In the genomic region with DNA sequence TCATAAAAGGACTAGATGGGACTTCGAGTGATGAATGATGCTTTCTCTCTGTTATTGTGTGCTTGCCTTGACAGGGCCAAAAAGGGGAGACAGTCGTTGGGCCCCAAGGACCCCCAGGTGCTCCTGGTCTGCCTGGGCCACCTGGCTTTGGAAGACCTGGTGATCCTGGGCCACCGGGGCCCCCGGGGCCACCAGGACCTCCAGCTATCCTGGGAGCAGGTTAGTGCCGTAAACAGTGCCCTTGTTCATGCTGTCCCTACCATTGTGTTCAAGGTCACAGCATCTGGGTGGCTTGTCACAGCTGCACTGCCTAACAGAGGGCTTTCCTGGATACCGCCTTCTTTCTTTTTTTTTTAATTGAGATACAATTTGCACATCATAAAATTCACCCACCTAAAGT, we compare ENCODE assay signal across 21 cellular contexts. TPM values are rescaled to one million over a fixed set of nuclear protein-coding genes. Genes with fewer than 3 reads are reported as not detected.
DNase-seq lines count a peak whose midpoint lies in the region; ATAC-seq, FAIRE-seq and TF ChIP-seq lines count a peak whose summit lies in the region.
"Had no signal": no experiment of that assay in that cellular context is flagged by ENCODE, and none has a peak within 500 bp of the region (broad histone marks: within the 10 kb centered on the region; RNA-seq: fewer than 3 reads in every experiment).

No MANE protein-coding gene starts in this region.

- H2BK120ac ChIP-seq in mesenchymal stem cell (ENCODE audit: low read depth, low read length) = peak overlapping the region; percentile 9

- H3K79me1 ChIP-seq in mesenchymal stem cell (replicated peaks; ENCODE audit: low read length, poor library complexity, severe bottlenecking) = no peaks in the 10 kb centered on the region

- H2AK5ac ChIP-seq in mesenchymal stem cell (ENCODE audit: low read length, severe bottlenecking) = peak overlapping the region; percentile 79

- peak overlapping the region; percentile 80 for H4K91ac ChIP-seq in mesenchymal stem cell (ENCODE audit: low read length)

- H3K36me3 ChIP-seq in astrocyte (ENCODE audit: insufficient read depth, low read length) = no peaks in the 10 kb centered on the region
- H3K36me3 ChIP-seq in mesenchymal stem cell (ENCODE audit: control insufficient read depth in 1 of 2, insufficient read depth in 2 of 2, low read depth in 1 of 2, low read length in 2 of 2) = peaks cover 0 to 19% of the 10 kb centered on the region in 2 experiments
- H3K36me3 ChIP-seq in HepG2 (replicated peaks in 1 of 2; ENCODE audit: control insufficient read depth in 1 of 2, insufficient read depth in 2 of 2, low read length in 2 of 2) = no peaks in the 10 kb centered on the region
- H3K36me3 ChIP-seq: SJCRH30 had no signal

- FAIRE-seq in astrocyte (lab: Jason Lieb, UNC) = no peak
- no peak for FAIRE-seq in HepG2 (lab: Jason Lieb, UNC)
- FAIRE-seq: A549, GM12878, GM18507 had no signal

- no peak for ATAC-seq in activated T-cell treated with anti-CD3 and anti-CD28 coated beads, Interleukin-2, amount 50 U/mL, for 72 hours (replicated peaks in 1 of 2)
- no peak for ATAC-seq in activated T-cell treated with anti-CD3 and anti-CD28 coated beads, Interleukin-2, amount 50 U/mL, for 4 hours
- no peak for ATAC-seq in stimulated activated memory B cell treated with anti-CD40 and anti-IgM and Interleukin-4, amounts not matched to agents 10 μg/mL and 1 μg/mL and 100 μg/mL, for 72 hours
- no peak for ATAC-seq in HepG2
- ATAC-seq: GM12878 had no signal

- H2BK5ac ChIP-seq in mesenchymal stem cell (ENCODE audit: low read depth, low read length, poor library complexity, severe bottlenecking) = no peak overlapping the region

- no peak for TF ChIP-seq CTCF in astrocyte (IDR thresholded peaks at IDR 0.05; ENCODE audit: insufficient read depth, low read depth, low read length)
- no peak for TF ChIP-seq CTCF in HepG2 (CRISPR knock-in tag; IDR thresholded peaks at IDR 0.05)

- H3K4me2 ChIP-seq in astrocyte (ENCODE audit: low read length) = no peak overlapping the region
- H3K4me2 ChIP-seq in mesenchymal stem cell (ENCODE audit: low read length, poor library complexity, severe bottlenecking) = no peak overlapping the region
- no peak overlapping the region for H3K4me2 ChIP-seq in HepG2 (ENCODE audit: low read depth, low read length)

- H3K9me3 ChIP-seq in astrocyte (ENCODE audit: insufficient read depth, low read depth, low read length) (no peaks in the 10 kb centered on the region), mesenchymal stem cell (ENCODE audit: control insufficient read depth, low read length) (no peaks in the 10 kb centered on the region), HepG2 (ENCODE audit: low read length) (no peaks in the 10 kb centered on the region)
- H3K9me3 ChIP-seq: A549, SJCRH30 had no signal

- no peak for TF ChIP-seq RAD21 in HepG2 (CRISPR knock-in tag; IDR thresholded peaks at IDR 0.05)

- H3K79me2 ChIP-seq in astrocyte (ENCODE audit: insufficient read depth, low read length) = no peaks in the 10 kb centered on the region
- H3K79me2 ChIP-seq in HepG2 (ENCODE audit: insufficient read depth, low read length) = no peaks in the 10 kb centered on the region

- H2BK12ac ChIP-seq in mesenchymal stem cell (ENCODE audit: low read length in 2 of 2) = peak overlapping the region; percentile 59 to 65

- no peak overlapping the region for H3K23ac ChIP-seq in mesenchymal stem cell (ENCODE audit: low read length in 2 of 2)

- H3K27me3 ChIP-seq in astrocyte (ENCODE audit: insufficient read depth, low read length) (no peaks in the 10 kb centered on the region), mesenchymal stem cell (ENCODE audit: control insufficient read depth in 1 of 2, insufficient read depth in 1 of 2, low read length in 2 of 2) (no peaks in the 10 kb centered on the region), HepG2 (ENCODE audit: control insufficient read depth in 1 of 2, insufficient read depth in 2 of 2, low read length in 2 of 2) (peaks cover 0 to 6% of the 10 kb centered on the region in 2 experiments; a peak in 2 of 5 replicates)
- H3K27me3 ChIP-seq: SJCRH30 had no signal

- no peak overlapping the region for H4K8ac ChIP-seq in mesenchymal stem cell (ENCODE audit: low read length)

- H3K36me3 Mint-ChIP-seq in activated T-cell treated with anti-CD3 and anti-CD28 coated beads, Interleukin-2, amount 50 U/mL, for 72 hours (ENCODE audit: insufficient read depth in 2 of 2) = peaks cover 5 to 7% of the 10 kb centered on the region in 2 donors
- no peaks in the 10 kb centered on the region for H3K36me3 Mint-ChIP-seq in activated T-cell treated with anti-CD3 and anti-CD28 coated beads, Interleukin-2, amount 50 U/mL, for 4 hours (ENCODE audit: insufficient read depth)
- peaks cover 7% of the 10 kb centered on the region for H3K36me3 Mint-ChIP-seq in astrocyte (ENCODE audit: low read depth, unreplicated experiment)
- H3K36me3 Mint-ChIP-seq in stimulated activated memory B cell treated with anti-CD40 and anti-IgM and Interleukin-4, amounts not matched to agents 10 μg/mL and 1 μg/mL and 100 μg/mL, for 72 hours = no peaks in the 10 kb centered on the region

- CTCF ChIA-PET in HepG2 (lab: Yijun Ruan, JAX; ENCODE audit: low intra/inter-chr PET ratio, low total read pairs) = no interaction called here

- DNase-seq in activated T-cell treated with anti-CD3 and anti-CD28 coated beads, Interleukin-2, amount 50 U/mL, for 72 hours = no peak
- no peak for DNase-seq in activated T-cell treated with anti-CD3 and anti-CD28 coated beads, Interleukin-2, amount 50 U/mL, for 4 hours
- DNase-seq in astrocyte (ENCODE audit: low read depth) (no peak), mesenchymal stem cell (no peak), HepG2 (ENCODE audit: low spot score) (no peak), iPS-NIHi11 (ENCODE audit: low spot score) (no peak), pons (ENCODE audit: low spot score) (no peak)
- DNase-seq: C1 segment of cervical spinal cord; DMS 273 treated with DMSO at 0.1 percent for 48 hours; GDM1; H7; NCI-H1417; NCI-H187 treated with DMSO at 0.1 percent for 48 hours; NK-92 treated with Interleukin-12 subunit alpha and Interleukin-12 subunit beta, amount 100 ng/mL, for 24 hours; OCI-M1; SJCRH30 had no signal

- no peak overlapping the region for H2BK15ac ChIP-seq in mesenchymal stem cell (ENCODE audit: low read depth, poor library complexity, severe bottlenecking)

- H3K14ac ChIP-seq in mesenchymal stem cell (ENCODE audit: low read length in 2 of 2) = peak overlapping the region in 1 of 2 experiments; percentile 58

- BruUV-seq in HepG2 (replicated peaks; lab: Mats Ljungman, UMichigan) = no TSS peak

- peak overlapping the region; percentile 78 for H3K27ac ChIP-seq in astrocyte (ENCODE audit: low read depth, low read length)
- no peak overlapping the region for H3K27ac ChIP-seq in mesenchymal stem cell (ENCODE audit: low read length, poor library complexity, severe bottlenecking)
- H3K27ac ChIP-seq in HepG2 (ENCODE audit: extremely low read length, insufficient read depth, low read length) = no peak overlapping the region
- H3K27ac ChIP-seq: RWPE1 had no signal

- H3K4ac ChIP-seq in mesenchymal stem cell (ENCODE audit: low read depth in 1 of 2, low read length in 2 of 2) = peak overlapping the region in 1 of 2 experiments; percentile 17

- in situ Hi-C loops in HepG2 (cut with HindIII; ENCODE audit: extremely low pct_ligation_motif_present, low pct_unique_long_range_greater_than_20kb) = no loop called here

- H3K18ac ChIP-seq in mesenchymal stem cell (ENCODE audit: low read depth in 1 of 2, low read length in 2 of 2) = peak overlapping the region in 1 of 2 experiments; percentile 64

- H4K20me1 ChIP-seq in astrocyte (ENCODE audit: insufficient read depth, low read length) (no peaks in the 10 kb centered on the region), HepG2 (ENCODE audit: insufficient read depth, low read length) (no peaks in the 10 kb centered on the region)

- H3K4me3 ChIP-seq in astrocyte (ENCODE audit: insufficient read depth, low read depth, low read length) (no peak overlapping the region), mesenchymal stem cell (ENCODE audit: insufficient read depth in 1 of 2, low read depth in 1 of 2, low read length in 2 of 2) (no peak overlapping the region), HepG2 (replicated peaks in 1 of 3; ENCODE audit: insufficient read depth in 1 of 3, low read depth in 2 of 3, low read length in 3 of 3) (no peak overlapping the region)
- H3K4me3 ChIP-seq: A549, GM12878, SJCRH30 had no signal

- intact Hi-C loops in HepG2 (cut with micrococcal nuclease; ENCODE audit: unreplicated experiment) = no loop called here

- peaks cover 23% of the 10 kb centered on the region for H3K27me3 Mint-ChIP-seq in activated T-cell treated with anti-CD3 and anti-CD28 coated beads, Interleukin-2, amount 50 U/mL, for 72 hours (ENCODE audit: low read depth)
- H3K27me3 Mint-ChIP-seq in activated T-cell treated with anti-CD3 and anti-CD28 coated beads, Interleukin-2, amount 50 U/mL, for 4 hours (ENCODE audit: low read depth) = no peaks in the 10 kb centered on the region
- H3K27me3 Mint-ChIP-seq in astrocyte (ENCODE audit: low read depth, unreplicated experiment) = peaks cover 13% of the 10 kb centered on the region
- no peaks in the 10 kb centered on the region for H3K27me3 Mint-ChIP-seq in stimulated activated memory B cell treated with anti-CD40 and anti-IgM and Interleukin-4, amounts not matched to agents 10 μg/mL and 1 μg/mL and 100 μg/mL, for 72 hours

- 96% methylated on average over 6 of the region's 6 CpGs for WGBS in mesenchymal stem cell
- WGBS in HepG2 (ENCODE audit: low lambda C conversion rate) = 38% methylated on average over 3 of the region's 6 CpGs

- POLR2A ChIA-PET in HepG2 (lab: Yijun Ruan, JAX) = no interaction called here

- no peak for TF ChIP-seq POLR2A in HepG2 (IDR thresholded peaks at IDR 0.05; ENCODE audit: insufficient read depth in 1 of 2, low read depth in 2 of 2, low read length in 2 of 2)

- H3K27ac Mint-ChIP-seq in activated T-cell treated with anti-CD3 and anti-CD28 coated beads, Interleukin-2, amount 50 U/mL, for 72 hours = peak overlapping the region; percentile 62
- peak overlapping the region; percentile 27 for H3K27ac Mint-ChIP-seq in astrocyte (ENCODE audit: unreplicated experiment)
- peak overlapping the region; percentile 64 for H3K27ac Mint-ChIP-seq in stimulated activated memory B cell treated with anti-CD40 and anti-IgM and Interleukin-4, amounts not matched to agents 10 μg/mL and 1 μg/mL and 100 μg/mL, for 72 hours

- TF ChIP-seq EP300 in HepG2 (IDR thresholded peaks at IDR 0.05; ENCODE audit: low read depth in 2 of 2, low read length in 2 of 2) (no peak), HepG2 (CRISPR knock-in tag; IDR thresholded peaks at IDR 0.05; ENCODE audit: borderline replicate concordance) (no peak)

- H3K9ac ChIP-seq in astrocyte (ENCODE audit: low read length) (peak overlapping the region; percentile 41), mesenchymal stem cell (ENCODE audit: low read length) (no peak overlapping the region), HepG2 (ENCODE audit: insufficient read depth, low read depth, low read length) (no peak overlapping the region)

- H2AFZ ChIP-seq in astrocyte (ENCODE audit: low read depth, low read length) (no peak overlapping the region), mesenchymal stem cell (ENCODE audit: low read depth, low read length) (no peak overlapping the region), HepG2 (ENCODE audit: low read length) (no peak overlapping the region)

- H3K4me1 ChIP-seq in astrocyte (ENCODE audit: insufficient read depth, low read length) (peaks cover 62% of the 10 kb centered on the region), mesenchymal stem cell (ENCODE audit: control insufficient read depth, insufficient read depth, low read depth, low read length) (peaks cover 12% of the 10 kb centered on the region), HepG2 (ENCODE audit: insufficient read depth, low read length) (no peaks in the 10 kb centered on the region; the same call in 1 of the 2 replicates)

- peaks cover 68% of the 10 kb centered on the region for H3K4me1 Mint-ChIP-seq in activated T-cell treated with anti-CD3 and anti-CD28 coated beads, Interleukin-2, amount 50 U/mL, for 72 hours (ENCODE audit: low read depth)
- peaks cover 80% of the 10 kb centered on the region for H3K4me1 Mint-ChIP-seq in activated T-cell treated with anti-CD3 and anti-CD28 coated beads, Interleukin-2, amount 50 U/mL, for 4 hours (ENCODE audit: low read depth)
- H3K4me1 Mint-ChIP-seq in astrocyte (ENCODE audit: low read depth, unreplicated experiment) = peaks cover 56% of the 10 kb centered on the region
- H3K4me1 Mint-ChIP-seq in stimulated activated memory B cell treated with anti-CD40 and anti-IgM and Interleukin-4, amounts not matched to agents 10 μg/mL and 1 μg/mL and 100 μg/mL, for 72 hours = peaks cover 70% of the 10 kb centered on the region

- peaks cover 0 to 4% of the 10 kb centered on the region in 2 donors for H3K9me3 Mint-ChIP-seq in activated T-cell treated with anti-CD3 and anti-CD28 coated beads, Interleukin-2, amount 50 U/mL, for 72 hours
- no peaks in the 10 kb centered on the region for H3K9me3 Mint-ChIP-seq in activated T-cell treated with anti-CD3 and anti-CD28 coated beads, Interleukin-2, amount 50 U/mL, for 4 hours
- peaks cover 8% of the 10 kb centered on the region for H3K9me3 Mint-ChIP-seq in astrocyte (ENCODE audit: unreplicated experiment)
- H3K9me3 Mint-ChIP-seq in stimulated activated memory B cell treated with anti-CD40 and anti-IgM and Interleukin-4, amounts not matched to agents 10 μg/mL and 1 μg/mL and 100 μg/mL, for 72 hours = no peaks in the 10 kb centered on the region

- peak overlapping the region in 1 of 2 donors; percentile 88 for H3K4me3 Mint-ChIP-seq in activated T-cell treated with anti-CD3 and anti-CD28 coated beads, Interleukin-2, amount 50 U/mL, for 72 hours
- no peak overlapping the region for H3K4me3 Mint-ChIP-seq in activated T-cell treated with anti-CD3 and anti-CD28 coated beads, Interleukin-2, amount 50 U/mL, for 4 hours
- H3K4me3 Mint-ChIP-seq in astrocyte (ENCODE audit: unreplicated experiment) = no peak overlapping the region
- no peak overlapping the region for H3K4me3 Mint-ChIP-seq in stimulated activated memory B cell treated with anti-CD40 and anti-IgM and Interleukin-4, amounts not matched to agents 10 μg/mL and 1 μg/mL and 100 μg/mL, for 72 hours

RNA-seq across cellular contexts. Expression of a gene that starts 48.7 kb away (rescaled TPM):
- 10 to 100 TPM; 31.0 to 33.5 TPM for total RNA-seq in activated T-cell treated with anti-CD3 and anti-CD28 coated beads, Interleukin-2, amount 50 U/mL, for 72 hours
- 10 to 100 TPM; 14.6 to 19.6 (median 17.0) TPM for total RNA-seq in activated T-cell treated with anti-CD3 and anti-CD28 coated beads, Interleukin-2, amount 50 U/mL, for 4 hours
- total RNA-seq in astrocyte (203 and 213 TPM in 2 replicates), HepG2 (2016; rRNA removed; fragmentation: Illumina TruSeq; extraction: Trizol) (21.2 and 23.9 TPM in 2 replicates)
- 55.8 TPM for polyA plus RNA-seq in mesenchymal stem cell (2013, experiment 1 of 2)
- 57.6 TPM for polyA plus RNA-seq in mesenchymal stem cell (2013, experiment 2 of 2)
- 5.6 and 5.9 TPM in 2 replicates for total RNA-seq in HepG2 (2016; cell fraction: cytosol; rRNA removed; fragmentation: Illumina TruSeq; extraction: Trizol; ENCODE audit: low read depth)
- total RNA-seq in HepG2 (2016; cell fraction: insoluble cytoplasmic fraction; rRNA removed; fragmentation: Illumina TruSeq; extraction: Trizol) = 18.4 and 22.1 TPM in 2 replicates
- 14.2 and 17.5 TPM in 2 replicates for total RNA-seq in HepG2 (2016; cell fraction: membrane; rRNA removed; fragmentation: Illumina TruSeq; extraction: Trizol)
- 21.2 and 24.6 TPM in 2 replicates for total RNA-seq in HepG2 (2016; cell fraction: nucleus; rRNA removed; fragmentation: Illumina TruSeq; extraction: Trizol)
- 16.8 and 16.9 TPM in 2 replicates for polyA plus RNA-seq in HepG2 (2011; rRNA removed)
- 7.4 and 11.8 TPM in 2 replicates for polyA plus RNA-seq in HepG2 (2011; cell fraction: cytosol; rRNA removed)
- 5.4 and 6.2 TPM in 2 replicates for polyA plus RNA-seq in HepG2 (2011; cell fraction: nucleus; rRNA removed)
- polyA plus RNA-seq in HepG2 (2012) = 10.1 and 10.7 TPM in 2 replicates
- 0.79 and 1.2 TPM in 2 replicates for polyA plus RNA-seq in HepG2 (2016; cell fraction: cytosol; fragmentation: Illumina TruSeq; extraction: Trizol; ENCODE audit: low read depth)
- polyA plus RNA-seq in HepG2 (2016; cell fraction: insoluble cytoplasmic fraction; fragmentation: Illumina TruSeq; extraction: Trizol; ENCODE audit: low read depth) = 10.0 and 10.3 TPM in 2 replicates
- 3.4 and 3.9 TPM in 2 replicates for polyA plus RNA-seq in HepG2 (2016; cell fraction: membrane; fragmentation: Illumina TruSeq; extraction: Trizol; ENCODE audit: low read depth)
- polyA plus RNA-seq in HepG2 (2016; cell fraction: nucleus; fragmentation: Illumina TruSeq; extraction: Trizol; ENCODE audit: insufficient read depth, low read depth) = 16.7 and 17.0 TPM in 2 replicates
- polyA minus RNA-seq in HepG2 (2011; rRNA and poly(A)+ RNA removed; ENCODE audit: low replicate concordance) = 103 and 225 TPM in 2 replicates
- 40.2 and 45.8 TPM in 2 replicates for polyA minus RNA-seq in HepG2 (2011; cell fraction: cytosol; rRNA and poly(A)+ RNA removed)
- polyA minus RNA-seq in HepG2 (2011; cell fraction: nucleus; rRNA and poly(A)+ RNA removed) = 22.3 and 22.5 TPM in 2 replicates
